In the genomic region with DNA sequence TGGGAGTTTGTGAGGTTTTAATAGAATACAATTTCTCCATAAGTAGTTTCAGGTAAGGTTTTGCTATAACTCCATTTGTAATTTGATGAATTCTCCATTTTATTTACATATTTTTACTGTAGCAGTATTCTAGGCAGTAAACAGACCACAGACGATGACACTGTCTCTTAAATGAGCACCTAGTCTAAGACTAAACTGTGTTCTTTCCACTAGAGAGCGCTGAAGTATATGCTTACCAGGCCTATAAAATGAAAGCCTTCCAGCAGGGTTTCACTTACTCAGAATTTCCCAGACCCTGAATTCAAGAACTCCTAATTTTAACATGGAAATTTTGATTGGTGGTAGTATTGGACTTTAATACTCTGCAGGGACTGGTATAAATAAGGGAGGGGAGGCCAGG, we compare ENCODE assay signal across 28 cellular contexts. TPM values are rescaled to one million over a fixed set of nuclear protein-coding genes. Genes with fewer than 3 reads are reported as not detected.
"Had no signal": no experiment of that assay in that cellular context is flagged by ENCODE, and none has a peak within 500 bp of the region (broad histone marks: within the 10 kb centered on the region; RNA-seq: fewer than 3 reads in every experiment).

No MANE protein-coding gene starts in this region.

- H3K27me3 ChIP-seq: adrenal gland, ascending aorta, brain microvascular endothelial cell, gastroesophageal sphincter, sigmoid colon, transverse colon, uterus had no signal

- ATAC-seq: activated CD4-positive, alpha-beta T cell treated with anti-CD3 and anti-CD28 coated beads for 36 hours; activated T-helper 17 cell treated with anti-CD3 and anti-CD28 coated beads, Interleukin-2, amount 50 U/mL, for 72 hours; gastroesophageal sphincter; left ventricle myocardium superior; natural killer cell treated with Interleukin-12 subunit alpha and Interleukin-12 subunit beta and Interleukin-15 and Interleukin-18, amount 100 ng/mL, for 72 hours; stimulated activated naive B cell treated with anti-CD40 and anti-IgM and Interleukin-4, amounts not matched to agents 10 μg/mL and 1 μg/mL and 100 μg/mL, for 72 hours had no signal

- H3K36me3 ChIP-seq: adrenal gland, ascending aorta, brain microvascular endothelial cell, uterus had no signal

- H3K9me3 Mint-ChIP-seq: activated B cell treated with CpG ODN at 0.5 μM for 24 hours; activated T-cell treated with anti-CD3 and anti-CD28 coated beads, Interleukin-2, amount 50 U/mL, for 24 hours; activated T-helper 17 cell treated with anti-CD3 and anti-CD28 coated beads, Interleukin-2, amount 50 U/mL, for 72 hours; dendritic cell treated with granulocyte-macrophage colony-stimulating factor and Interleukin-4, amounts not matched to agents 40 ng/mL and 50 ng/mL, for 4 days; natural killer cell treated with Interleukin-12 subunit alpha and Interleukin-12 subunit beta and Interleukin-15 and Interleukin-18, amount 100 ng/mL, for 72 hours had no signal

- H3K4me3 ChIP-seq: adrenal gland, ascending aorta, gastroesophageal sphincter, sigmoid colon, transverse colon, uterus had no signal

- H3K27ac Mint-ChIP-seq: activated B cell treated with CpG ODN at 0.5 μM for 24 hours; activated CD4-positive, alpha-beta T cell treated with anti-CD3 and anti-CD28 coated beads for 36 hours; activated naive CD8-positive, alpha-beta T cell; activated T-cell treated with anti-CD3 and anti-CD28 coated beads, Interleukin-2, amount 50 U/mL, for 24 hours; activated T-helper 17 cell treated with anti-CD3 and anti-CD28 coated beads, Interleukin-2, amount 50 U/mL, for 72 hours; dendritic cell treated with granulocyte-macrophage colony-stimulating factor and Interleukin-4, amounts not matched to agents 40 ng/mL and 50 ng/mL, for 4 days; natural killer cell treated with Interleukin-12 subunit alpha and Interleukin-12 subunit beta and Interleukin-15 and Interleukin-18, amount 100 ng/mL, for 72 hours; progenitor cell of endocrine pancreas; stimulated activated naive B cell treated with anti-CD40 and anti-IgM and Interleukin-4, amounts not matched to agents 10 μg/mL and 1 μg/mL and 100 μg/mL, for 72 hours had no signal

- DNase-seq: activated B cell treated with CpG ODN at 0.5 μM for 24 hours; activated CD4-positive, alpha-beta T cell treated with anti-CD3 and anti-CD28 coated beads for 36 hours; activated CD4-positive, alpha-beta T cell treated with anti-CD3 and anti-CD28 coated beads, Interleukin-2, amount 50 U/mL, for 4 hours; activated CD8-positive, alpha-beta memory T cell treated with anti-CD3 and anti-CD28 coated beads for 24 hours; activated CD8-positive, alpha-beta memory T cell treated with anti-CD3 and anti-CD28 coated beads, Interleukin-2, amount 50 U/mL, for 4 hours; activated naive CD4-positive, alpha-beta T cell; activated T-cell treated with anti-CD3 and anti-CD28 coated beads, Interleukin-2, amount 50 U/mL, for 24 hours; adrenal gland; brain microvascular endothelial cell; caudate nucleus; effector CD4-positive, alpha-beta T cell; erythroblast; head of caudate nucleus; left ventricle myocardium superior; retina; sigmoid colon; stimulated activated CD4-positive, alpha-beta T cell treated with anti-CD3 and anti-CD28 coated beads, Interleukin-2, amount 100 ng/mL, for 48 hours; stimulated activated CD8-positive, alpha-beta memory T cell treated with anti-CD3 and anti-CD28 coated beads, Interleukin-4, amount 100 ng/mL, for 48 hours; stimulated activated naive B cell treated with anti-CD40 and anti-IgM and Interleukin-4, amounts not matched to agents 10 μg/mL and 1 μg/mL and 100 μg/mL, for 72 hours; transverse colon; uterus had no signal

- H3K4me1 ChIP-seq: adrenal gland, ascending aorta, gastroesophageal sphincter, sigmoid colon, transverse colon, uterus had no signal

- H3K27me3 Mint-ChIP-seq: activated B cell treated with CpG ODN at 0.5 μM for 24 hours; activated CD4-positive, alpha-beta T cell treated with anti-CD3 and anti-CD28 coated beads for 36 hours; activated naive CD8-positive, alpha-beta T cell; activated T-cell treated with anti-CD3 and anti-CD28 coated beads, Interleukin-2, amount 50 U/mL, for 24 hours; activated T-helper 17 cell treated with anti-CD3 and anti-CD28 coated beads, Interleukin-2, amount 50 U/mL, for 72 hours; dendritic cell treated with granulocyte-macrophage colony-stimulating factor and Interleukin-4, amounts not matched to agents 40 ng/mL and 50 ng/mL, for 4 days; natural killer cell treated with Interleukin-12 subunit alpha and Interleukin-12 subunit beta and Interleukin-15 and Interleukin-18, amount 100 ng/mL, for 72 hours; progenitor cell of endocrine pancreas; stimulated activated naive B cell treated with anti-CD40 and anti-IgM and Interleukin-4, amounts not matched to agents 10 μg/mL and 1 μg/mL and 100 μg/mL, for 72 hours had no signal

- H3K27ac ChIP-seq: adrenal gland, ascending aorta, brain microvascular endothelial cell, gastroesophageal sphincter, sigmoid colon, transverse colon, uterus had no signal

- H3K9me3 ChIP-seq: adrenal gland, ascending aorta, gastroesophageal sphincter, sigmoid colon, transverse colon, uterus had no signal

- H3K4me1 Mint-ChIP-seq: activated B cell treated with CpG ODN at 0.5 μM for 24 hours; activated CD4-positive, alpha-beta T cell treated with anti-CD3 and anti-CD28 coated beads for 36 hours; activated T-helper 17 cell treated with anti-CD3 and anti-CD28 coated beads, Interleukin-2, amount 50 U/mL, for 72 hours; stimulated activated naive B cell treated with anti-CD40 and anti-IgM and Interleukin-4, amounts not matched to agents 10 μg/mL and 1 μg/mL and 100 μg/mL, for 72 hours had no signal

- H3K4me3 Mint-ChIP-seq: activated B cell treated with CpG ODN at 0.5 μM for 24 hours; activated CD4-positive, alpha-beta T cell treated with anti-CD3 and anti-CD28 coated beads for 36 hours; activated naive CD8-positive, alpha-beta T cell; activated T-cell treated with anti-CD3 and anti-CD28 coated beads, Interleukin-2, amount 50 U/mL, for 24 hours; activated T-helper 17 cell treated with anti-CD3 and anti-CD28 coated beads, Interleukin-2, amount 50 U/mL, for 72 hours; dendritic cell treated with granulocyte-macrophage colony-stimulating factor and Interleukin-4, amounts not matched to agents 40 ng/mL and 50 ng/mL, for 4 days; natural killer cell treated with Interleukin-12 subunit alpha and Interleukin-12 subunit beta and Interleukin-15 and Interleukin-18, amount 100 ng/mL, for 72 hours; stimulated activated naive B cell treated with anti-CD40 and anti-IgM and Interleukin-4, amounts not matched to agents 10 μg/mL and 1 μg/mL and 100 μg/mL, for 72 hours had no signal

RNA-seq across cellular contexts. Expression of a gene that starts 49.2 kb away (rescaled TPM):
- total RNA-seq: ascending aorta had no signal
